12 cellular contexts compared by ENCODE assay signal in the genomic region with DNA sequence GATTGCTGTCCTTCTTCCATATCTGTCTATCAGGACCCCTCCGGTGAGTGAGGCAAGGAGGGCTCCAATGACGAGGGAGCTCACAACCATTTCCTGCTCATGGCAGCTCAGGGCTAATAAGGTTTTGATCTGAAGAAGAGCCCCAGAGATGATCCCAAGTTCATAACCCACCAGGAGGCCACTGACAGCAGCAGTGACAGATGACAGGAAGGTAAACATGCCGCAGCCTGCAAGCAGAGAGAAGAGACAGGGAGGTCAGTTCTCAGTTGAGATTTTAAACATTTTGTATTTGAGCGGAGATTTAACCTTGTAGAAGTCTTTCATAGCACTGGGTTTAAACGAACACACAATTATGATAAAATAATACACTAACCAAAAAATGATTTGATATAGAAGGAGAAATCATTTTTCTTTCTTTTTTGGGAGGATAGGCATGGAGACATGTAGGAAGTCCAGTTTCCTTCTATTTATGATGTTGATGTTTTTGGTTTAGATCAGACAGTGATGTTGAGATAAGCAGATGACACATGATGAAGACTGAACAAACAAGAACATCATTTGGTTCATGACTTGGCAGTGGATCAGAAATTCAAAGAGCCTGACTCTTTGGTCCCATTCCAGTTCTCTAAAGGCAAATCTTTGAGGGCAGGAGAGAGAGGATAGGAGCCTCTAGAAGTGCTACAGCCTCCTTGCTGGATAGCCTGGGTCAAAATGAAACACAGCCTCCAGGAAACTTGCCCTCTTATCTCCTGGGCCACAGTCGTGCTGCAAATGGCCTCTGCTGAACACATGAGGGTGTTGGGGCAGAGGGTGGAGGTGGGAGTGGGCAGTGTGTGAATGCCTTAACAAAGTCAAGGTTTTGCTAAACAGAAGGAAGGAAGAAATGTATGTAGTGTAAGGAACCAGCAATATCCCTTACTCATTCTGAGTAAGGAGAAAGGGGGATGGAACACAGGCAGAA. TPM values are rescaled to one million over a fixed set of nuclear protein-coding genes. Genes with fewer than 3 reads are reported as not detected.
DNase-seq lines count a peak whose midpoint lies in the region; ATAC-seq and TF ChIP-seq lines count a peak whose summit lies in the region.
"Had no signal": no experiment of that assay in that cellular context is flagged by ENCODE, and none has a peak within 500 bp of the region (broad histone marks: within the 10 kb centered on the region; RNA-seq: fewer than 3 reads in every experiment).

No MANE protein-coding gene starts in this region.

- H3K36me3 Mint-ChIP-seq in T-helper 17 cell (ENCODE audit: low read depth) = peaks cover 2% of the 10 kb centered on the region

- H3K36me3 ChIP-seq in MM.1S (replicated peaks; ENCODE audit: insufficient read depth, low read length) = no peaks in the 10 kb centered on the region

- ATAC-seq in T-helper 17 cell = no peak
- ATAC-seq: activated T-cell treated with anti-CD3 and anti-CD28 coated beads, Interleukin-2, amount 50 U/mL, for 72 hours had no signal

- no peaks in the 10 kb centered on the region for H3F3A ChIP-seq in MM.1S (ENCODE audit: insufficient read depth, low read length)

- H3K27ac ChIP-seq in substantia nigra (ENCODE audit: low read depth, low read length, poor library complexity, severe bottlenecking) = peak overlapping the region; percentile 40
- H3K27ac ChIP-seq in MM.1S (ENCODE audit: low read length) = no peak overlapping the region

- no peaks in the 10 kb centered on the region for H3K9me3 ChIP-seq in T-helper 17 cell (ENCODE audit: control insufficient read depth, low read length, poor library complexity, severe bottlenecking)
- no peaks in the 10 kb centered on the region for H3K9me3 ChIP-seq in MM.1S (replicated peaks; ENCODE audit: insufficient read depth, low read length)

- H3K4me1 ChIP-seq in MM.1S (ENCODE audit: low read length) = peaks cover 5% of the 10 kb centered on the region; the same call in 1 of the 2 replicates

- no peak overlapping the region for H3K4me2 ChIP-seq in MM.1S (ENCODE audit: low read depth, low read length)

- H3K9me2 ChIP-seq in MM.1S (replicated peaks; ENCODE audit: insufficient read depth, low read length) = no peaks in the 10 kb centered on the region

- peak; percentile 33 for DNase-seq in NCI-H1105 treated with DMSO at 0.1 percent for 48 hours (lab: John Stamatoyannopoulos, UW)
- no peak for DNase-seq in NCI-H1105 (lab: John Stamatoyannopoulos, UW)
- no peak for DNase-seq in T-helper 17 cell
- DNase-seq in fibroblast of villous mesenchyme (ENCODE audit: low read depth) = peak; percentile 88
- no peak for DNase-seq in substantia nigra (lab: John Stamatoyannopoulos, UW)
- DNase-seq in MM.1S = no peak
- no peak for DNase-seq in NCI-H1694 treated with DMSO at 0.1 percent for 48 hours (lab: John Stamatoyannopoulos, UW)
- DNase-seq in stimulated activated CD4-positive, alpha-beta T cell treated with anti-CD3 and anti-CD28 coated beads, Interleukin-2, amount 100 ng/mL, for 48 hours = no peak
- DNase-seq: activated T-cell treated with anti-CD3 and anti-CD28 coated beads, Interleukin-2, amount 50 U/mL, for 72 hours; retina had no signal

- peaks cover 9% of the 10 kb centered on the region for H3K4me1 Mint-ChIP-seq in T-helper 17 cell

- H3K27me3 Mint-ChIP-seq in T-helper 17 cell = peaks cover 17% of the 10 kb centered on the region
- H3K27me3 Mint-ChIP-seq: dendritic cell treated with granulocyte-macrophage colony-stimulating factor and Interleukin-4, amounts not matched to agents 40 ng/mL and 50 ng/mL, for 4 days had no signal

- no peak overlapping the region for H3K9ac ChIP-seq in MM.1S (ENCODE audit: low read length)

- H3K4me3 Mint-ChIP-seq in T-helper 17 cell = peak overlapping the region; percentile 39
- H3K4me3 Mint-ChIP-seq: activated T-cell treated with anti-CD3 and anti-CD28 coated beads, Interleukin-2, amount 50 U/mL, for 72 hours; dendritic cell treated with granulocyte-macrophage colony-stimulating factor and Interleukin-4, amounts not matched to agents 40 ng/mL and 50 ng/mL, for 4 days; T-helper 1 cell treated with Interleukin-12 subunit alpha and Interleukin-12 subunit beta and Interleukin-4 antibody, amounts not matched to agents 30 μg/mL and 1 μg/mL, for 36 hours had no signal

- H2AFZ ChIP-seq in MM.1S (ENCODE audit: low read length) = no peak overlapping the region

- no peak overlapping the region for H3K27ac Mint-ChIP-seq in T-helper 17 cell
- H3K27ac Mint-ChIP-seq: activated T-cell treated with anti-CD3 and anti-CD28 coated beads, Interleukin-2, amount 50 U/mL, for 72 hours; dendritic cell treated with granulocyte-macrophage colony-stimulating factor and Interleukin-4, amounts not matched to agents 40 ng/mL and 50 ng/mL, for 4 days; T-helper 1 cell treated with Interleukin-12 subunit alpha and Interleukin-12 subunit beta and Interleukin-4 antibody, amounts not matched to agents 30 μg/mL and 1 μg/mL, for 36 hours had no signal

- H3K27me3 ChIP-seq in MM.1S (replicated peaks; ENCODE audit: insufficient read depth, low read length) = no peaks in the 10 kb centered on the region

- TF ChIP-seq CTCF in fibroblast of villous mesenchyme (IDR thresholded peaks at IDR 0.05; ENCODE audit: insufficient read depth, low read depth, low read length) (no peak), MM.1S (IDR thresholded peaks at IDR 0.05; ENCODE audit: low read length) (no peak)

- no peak overlapping the region for H3K4me3 ChIP-seq in fibroblast of villous mesenchyme (ENCODE audit: low read depth, low read length)
- H3K4me3 ChIP-seq in MM.1S (ENCODE audit: low read length) = no peak overlapping the region

- no peaks in the 10 kb centered on the region for H3K79me2 ChIP-seq in MM.1S (ENCODE audit: low read length)

- no peaks in the 10 kb centered on the region for H4K20me1 ChIP-seq in MM.1S (ENCODE audit: insufficient read depth, low read length)

RNA-seq across cellular contexts. Expression of gene SLC2A12, which starts 22.6 kb away (rescaled TPM):
- total RNA-seq in T-helper 17 cell = not detected
- 0.43 and 0.64 TPM in 2 replicates for total RNA-seq in fibroblast of villous mesenchyme

Comparison
In these comparisons a context has a peak if more than half of its experiments do, and no peak if none do; other contexts are left out.
1. DNase-seq: peak in NCI-H1105 treated with DMSO at 0.1 percent for 48 hours (single experiment) and fibroblast of villous mesenchyme (single experiment); none in NCI-H1105 (single experiment), T-helper 17 cell (0 of 3), substantia nigra (0 of 49), MM.1S (single experiment), NCI-H1694 treated with DMSO at 0.1 percent for 48 hours (single experiment) and stimulated activated CD4-positive, alpha-beta T cell treated with anti-CD3 and anti-CD28 coated beads, Interleukin-2, amount 100 ng/mL, for 48 hours (0 of 2).